Comparison of ENCODE assay signal across 1 cellular context in genomic region chr7:1101580-1102431, GRCh38.
TF ChIP-seq lines count a peak whose summit lies in the region.

No MANE protein-coding gene starts in this region.

TF ChIP-seq in HepG2, 621 proteins besides CTCF, POLR2A, EP300 and RAD21 (continued from another document and continues in another):
- TF ChIP-seq, protein P1, sequence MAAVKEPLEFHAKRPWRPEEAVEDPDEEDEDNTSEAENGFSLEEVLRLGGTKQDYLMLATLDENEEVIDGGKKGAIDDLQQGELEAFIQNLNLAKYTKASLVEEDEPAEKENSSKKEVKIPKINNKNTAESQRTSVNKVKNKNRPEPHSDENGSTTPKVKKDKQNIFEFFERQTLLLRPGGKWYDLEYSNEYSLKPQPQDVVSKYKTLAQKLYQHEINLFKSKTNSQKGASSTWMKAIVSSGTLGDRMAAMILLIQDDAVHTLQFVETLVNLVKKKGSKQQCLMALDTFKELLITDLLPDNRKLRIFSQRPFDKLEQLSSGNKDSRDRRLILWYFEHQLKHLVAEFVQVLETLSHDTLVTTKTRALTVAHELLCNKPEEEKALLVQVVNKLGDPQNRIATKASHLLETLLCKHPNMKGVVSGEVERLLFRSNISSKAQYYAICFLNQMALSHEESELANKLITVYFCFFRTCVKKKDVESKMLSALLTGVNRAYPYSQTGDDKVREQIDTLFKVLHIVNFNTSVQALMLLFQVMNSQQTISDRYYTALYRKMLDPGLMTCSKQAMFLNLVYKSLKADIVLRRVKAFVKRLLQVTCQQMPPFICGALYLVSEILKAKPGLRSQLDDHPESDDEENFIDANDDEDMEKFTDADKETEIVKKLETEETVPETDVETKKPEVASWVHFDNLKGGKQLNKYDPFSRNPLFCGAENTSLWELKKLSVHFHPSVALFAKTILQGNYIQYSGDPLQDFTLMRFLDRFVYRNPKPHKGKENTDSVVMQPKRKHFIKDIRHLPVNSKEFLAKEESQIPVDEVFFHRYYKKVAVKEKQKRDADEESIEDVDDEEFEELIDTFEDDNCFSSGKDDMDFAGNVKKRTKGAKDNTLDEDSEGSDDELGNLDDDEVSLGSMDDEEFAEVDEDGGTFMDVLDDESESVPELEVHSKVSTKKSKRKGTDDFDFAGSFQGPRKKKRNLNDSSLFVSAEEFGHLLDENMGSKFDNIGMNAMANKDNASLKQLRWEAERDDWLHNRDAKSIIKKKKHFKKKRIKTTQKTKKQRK (IDR thresholded peaks at IDR 0.05; ENCODE audit: low read length), result no peak
- no peak for TF ChIP-seq NR1H2 (CRISPR knock-in tag; IDR thresholded peaks at IDR 0.05; ENCODE audit: borderline replicate concordance, low read depth)
- TF ChIP-seq DR1 (CRISPR knock-in tag; IDR thresholded peaks at IDR 0.05), result no peak
- TF ChIP-seq ZNF562 (CRISPR knock-in tag; IDR thresholded peaks at IDR 0.05; ENCODE audit: borderline replicate concordance), result no peak
- TF ChIP-seq ZBTB21 (CRISPR knock-in tag; IDR thresholded peaks at IDR 0.05), result no peak
- TF ChIP-seq MYNN (CRISPR knock-in tag; IDR thresholded peaks at IDR 0.05; ENCODE audit: low read depth), result no peak
- TF ChIP-seq ZBTB39 (CRISPR knock-in tag; IDR thresholded peaks at IDR 0.05), result no peak
- TF ChIP-seq KDM5B (CRISPR knock-in tag; IDR thresholded peaks at IDR 0.05; ENCODE audit: borderline replicate concordance), result peak; percentile 78; the same call in 1 of the 2 replicates
- TF ChIP-seq PATZ1 (CRISPR knock-in tag; IDR thresholded peaks at IDR 0.05), result no peak
- TF ChIP-seq HHEX (CRISPR knock-in tag; IDR thresholded peaks at IDR 0.05), result no peak
- TF ChIP-seq PHF21A (CRISPR knock-in tag; IDR thresholded peaks at IDR 0.05), result peak; percentile 55
- no peak for TF ChIP-seq ZNF616 (CRISPR knock-in tag; IDR thresholded peaks at IDR 0.05; ENCODE audit: low read depth)
- TF ChIP-seq ZNF800 (CRISPR knock-in tag; IDR thresholded peaks at IDR 0.05), result 0 out of 2 replicates have a peak, but pooled peaks have one; percentile 37
- peak; percentile 86 for TF ChIP-seq ERF (CRISPR knock-in tag; IDR thresholded peaks at IDR 0.05)
- TF ChIP-seq HOXA3 (CRISPR knock-in tag; IDR thresholded peaks at IDR 0.05), result peak; percentile 85
- 0 out of 2 replicates have a peak, but pooled peaks have one; percentile 44 for TF ChIP-seq ZFP1 (CRISPR knock-in tag; IDR thresholded peaks at IDR 0.05)
- peak; percentile 27; the same call in 1 of the 2 replicates for TF ChIP-seq NCOA2 (CRISPR knock-in tag; IDR thresholded peaks at IDR 0.05)
- no peak for TF ChIP-seq REXO4 (CRISPR knock-in tag; IDR thresholded peaks at IDR 0.05; ENCODE audit: borderline replicate concordance)
- TF ChIP-seq ZMAT3 (CRISPR knock-in tag; conservative IDR thresholded peaks at IDR 0.05), result no peak
- TF ChIP-seq ZNF350 (CRISPR knock-in tag; IDR thresholded peaks at IDR 0.05; ENCODE audit: borderline replicate concordance, low read depth), result no peak
- no peak for TF ChIP-seq RFX3 (CRISPR knock-in tag; IDR thresholded peaks at IDR 0.05)
- peak; percentile 61; the same call in 1 of the 2 replicates for TF ChIP-seq NCOR1 (IDR thresholded peaks at IDR 0.05; ENCODE audit: borderline replicate concordance, low read length)
- TF ChIP-seq, protein P2, sequence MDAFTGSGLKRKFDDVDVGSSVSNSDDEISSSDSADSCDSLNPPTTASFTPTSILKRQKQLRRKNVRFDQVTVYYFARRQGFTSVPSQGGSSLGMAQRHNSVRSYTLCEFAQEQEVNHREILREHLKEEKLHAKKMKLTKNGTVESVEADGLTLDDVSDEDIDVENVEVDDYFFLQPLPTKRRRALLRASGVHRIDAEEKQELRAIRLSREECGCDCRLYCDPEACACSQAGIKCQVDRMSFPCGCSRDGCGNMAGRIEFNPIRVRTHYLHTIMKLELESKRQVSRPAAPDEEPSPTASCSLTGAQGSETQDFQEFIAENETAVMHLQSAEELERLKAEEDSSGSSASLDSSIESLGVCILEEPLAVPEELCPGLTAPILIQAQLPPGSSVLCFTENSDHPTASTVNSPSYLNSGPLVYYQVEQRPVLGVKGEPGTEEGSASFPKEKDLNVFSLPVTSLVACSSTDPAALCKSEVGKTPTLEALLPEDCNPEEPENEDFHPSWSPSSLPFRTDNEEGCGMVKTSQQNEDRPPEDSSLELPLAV (CRISPR knock-in tag; conservative IDR thresholded peaks at IDR 0.05; ENCODE audit: low read depth), result no peak
- no peak for TF ChIP-seq ZNF138 (CRISPR knock-in tag; IDR thresholded peaks at IDR 0.05; ENCODE audit: low read depth)
- no peak for TF ChIP-seq ZSCAN30 (CRISPR knock-in tag; IDR thresholded peaks at IDR 0.05)
- no peak for TF ChIP-seq ZNF780A (CRISPR knock-in tag; IDR thresholded peaks at IDR 0.05)
- 0 out of 2 replicates have a peak, but pooled peaks have one; percentile 34 for TF ChIP-seq SATB2 (CRISPR knock-in tag; IDR thresholded peaks at IDR 0.05)
- TF ChIP-seq NFAT5 (CRISPR knock-in tag; IDR thresholded peaks at IDR 0.05), result peak; percentile 48; the same call in 1 of the 2 replicates
- no peak for TF ChIP-seq ZBTB7A (CRISPR knock-in tag; IDR thresholded peaks at IDR 0.05)
- TF ChIP-seq, protein P3, sequence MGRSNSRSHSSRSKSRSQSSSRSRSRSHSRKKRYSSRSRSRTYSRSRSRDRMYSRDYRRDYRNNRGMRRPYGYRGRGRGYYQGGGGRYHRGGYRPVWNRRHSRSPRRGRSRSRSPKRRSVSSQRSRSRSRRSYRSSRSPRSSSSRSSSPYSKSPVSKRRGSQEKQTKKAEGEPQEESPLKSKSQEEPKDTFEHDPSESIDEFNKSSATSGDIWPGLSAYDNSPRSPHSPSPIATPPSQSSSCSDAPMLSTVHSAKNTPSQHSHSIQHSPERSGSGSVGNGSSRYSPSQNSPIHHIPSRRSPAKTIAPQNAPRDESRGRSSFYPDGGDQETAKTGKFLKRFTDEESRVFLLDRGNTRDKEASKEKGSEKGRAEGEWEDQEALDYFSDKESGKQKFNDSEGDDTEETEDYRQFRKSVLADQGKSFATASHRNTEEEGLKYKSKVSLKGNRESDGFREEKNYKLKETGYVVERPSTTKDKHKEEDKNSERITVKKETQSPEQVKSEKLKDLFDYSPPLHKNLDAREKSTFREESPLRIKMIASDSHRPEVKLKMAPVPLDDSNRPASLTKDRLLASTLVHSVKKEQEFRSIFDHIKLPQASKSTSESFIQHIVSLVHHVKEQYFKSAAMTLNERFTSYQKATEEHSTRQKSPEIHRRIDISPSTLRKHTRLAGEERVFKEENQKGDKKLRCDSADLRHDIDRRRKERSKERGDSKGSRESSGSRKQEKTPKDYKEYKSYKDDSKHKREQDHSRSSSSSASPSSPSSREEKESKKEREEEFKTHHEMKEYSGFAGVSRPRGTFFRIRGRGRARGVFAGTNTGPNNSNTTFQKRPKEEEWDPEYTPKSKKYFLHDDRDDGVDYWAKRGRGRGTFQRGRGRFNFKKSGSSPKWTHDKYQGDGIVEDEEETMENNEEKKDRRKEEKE (IDR thresholded peaks at IDR 0.05), result no peak
- peak; percentile 63 for TF ChIP-seq ZNF781 (CRISPR knock-in tag; IDR thresholded peaks at IDR 0.05; ENCODE audit: borderline replicate concordance, not compliant biosample characterization)
- no peak for TF ChIP-seq KAT2B (IDR thresholded peaks at IDR 0.05; ENCODE audit: borderline replicate concordance, low read depth, low read length)
- TF ChIP-seq ZMYM2 (CRISPR knock-in tag; IDR thresholded peaks at IDR 0.05), result no peak
- TF ChIP-seq SNAI1 (CRISPR knock-in tag; IDR thresholded peaks at IDR 0.05; ENCODE audit: borderline replicate concordance), result peak; percentile 16; the same call in 1 of the 2 replicates
